Comparison of ENCODE assay signal across 8 cellular contexts in the genomic region with DNA sequence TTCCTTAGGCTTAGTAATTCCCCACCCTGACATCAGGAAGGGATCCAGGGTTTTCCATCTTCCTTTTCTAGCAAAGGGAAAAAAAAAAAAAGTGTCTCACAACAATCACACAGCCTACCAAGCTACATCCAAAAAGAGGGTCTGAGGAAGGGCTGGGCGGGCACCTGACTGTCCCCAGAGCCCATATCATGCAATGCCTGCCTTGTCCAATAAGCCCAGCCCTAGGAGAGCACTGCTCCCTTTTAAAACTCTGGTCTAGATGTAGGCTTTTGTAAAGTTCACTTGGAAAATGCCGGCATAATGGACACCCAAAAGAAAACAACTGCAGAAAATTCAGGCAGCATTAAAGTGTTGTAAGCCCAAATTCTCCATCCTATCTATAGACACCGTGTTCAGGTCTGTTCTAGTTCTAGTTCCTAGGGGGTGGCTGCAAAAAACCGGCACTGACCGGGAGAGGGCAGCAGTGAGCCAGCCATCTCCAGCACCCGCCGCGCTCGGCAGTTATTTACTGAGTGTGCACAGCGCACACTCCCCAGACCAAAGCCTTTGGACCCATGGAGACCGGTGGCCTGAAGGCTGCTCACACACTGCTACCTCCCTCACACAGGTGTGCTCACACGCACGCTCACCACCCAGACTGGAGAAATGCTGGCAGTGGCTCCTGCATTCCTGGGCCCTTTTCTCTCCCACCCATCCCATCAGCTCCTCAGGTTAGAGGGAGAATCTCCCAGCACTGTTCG. TPM values are rescaled to one million over a fixed set of nuclear protein-coding genes. Genes with fewer than 3 reads are reported as not detected.
DNase-seq lines count a peak whose midpoint lies in the region; ATAC-seq and TF ChIP-seq lines count a peak whose summit lies in the region.

No MANE protein-coding gene starts in this region.

- H3K4me1 Mint-ChIP-seq in activated CD4-positive, alpha-beta memory T cell treated with anti-CD3 and anti-CD28 coated beads, Interleukin-2, amount 10 ng/mL, durations not matched to agents 7 days and 5 days, result peaks cover 21% of the 10 kb centered on the region
- H3K4me1 Mint-ChIP-seq in memory B cell, result peaks cover 13% of the 10 kb centered on the region

- no peaks in the 10 kb centered on the region for H3K36me3 Mint-ChIP-seq in activated CD4-positive, alpha-beta memory T cell treated with anti-CD3 and anti-CD28 coated beads, Interleukin-2, amount 10 ng/mL, durations not matched to agents 7 days and 5 days (ENCODE audit: low read depth)
- H3K36me3 Mint-ChIP-seq in memory B cell, result peaks cover 4% of the 10 kb centered on the region

- POLR2A ChIA-PET in activated CD4-positive, alpha-beta memory T cell treated with anti-CD3 and anti-CD28 coated beads, Interleukin-2, amount 10 ng/mL, durations not matched to agents 7 days and 5 days (lab: Charles Lee), result interaction anchor here (1.4 to 1.5 kb wide), 2 partner anchors 15 kb away, joined by 3 to 5 read pairs; no protein-coding TSS in a partner anchor

- H3K9me3 Mint-ChIP-seq in activated CD4-positive, alpha-beta memory T cell treated with anti-CD3 and anti-CD28 coated beads, Interleukin-2, amount 10 ng/mL, durations not matched to agents 7 days and 5 days, result no peaks in the 10 kb centered on the region
- no peaks in the 10 kb centered on the region for H3K9me3 Mint-ChIP-seq in memory B cell

- no peak for DNase-seq in AG09309 (ENCODE audit: low read depth)
- DNase-seq in NCI-H82 treated with DMSO at 0.1 percent for 48 hours (lab: John Stamatoyannopoulos, UW; ENCODE audit: unreplicated experiment), result peak; percentile 54
- DNase-seq in activated CD4-positive, alpha-beta memory T cell treated with anti-CD3 and anti-CD28 coated beads, Interleukin-2, amount 10 ng/mL, durations not matched to agents 7 days and 5 days, result peak; percentile 84
- DNase-seq in ecto neural progenitor cell (ENCODE audit: low spot score), result peak; percentile 79
- DNase-seq in memory B cell (ENCODE audit: low spot score in 2 of 2), result peak; percentile 80
- DNase-seq in stimulated activated CD8-positive, alpha-beta memory T cell treated with anti-CD3 and anti-CD28 coated beads, Interleukin-15, amount 100 ng/mL, for 1 hour (ENCODE audit: low read depth), result peak; percentile 75

- CTCF ChIA-PET in activated CD4-positive, alpha-beta memory T cell treated with anti-CD3 and anti-CD28 coated beads, Interleukin-2, amount 10 ng/mL, durations not matched to agents 7 days and 5 days (lab: Charles Lee), result interaction anchor here (0.9 to 2.1 kb wide), 8 partner anchors 9 to 582 kb away, joined by 3 to 13 read pairs (median 5); no protein-coding TSS in a partner anchor

- no peak overlapping the region for H3K27ac Mint-ChIP-seq in activated CD4-positive, alpha-beta memory T cell treated with anti-CD3 and anti-CD28 coated beads, Interleukin-2, amount 10 ng/mL, durations not matched to agents 7 days and 5 days
- H3K27ac Mint-ChIP-seq in memory B cell, result no peak overlapping the region

- peak; percentile 82 for ATAC-seq in GM18868 (IDR thresholded peaks at IDR 0.05; ENCODE audit: unreplicated experiment)
- ATAC-seq in HG03442 (IDR thresholded peaks at IDR 0.05; ENCODE audit: unreplicated experiment), result peak; percentile 85
- peak; percentile 95 for ATAC-seq in memory B cell (ENCODE audit: low read depth)

- H3K4me3 Mint-ChIP-seq in activated CD4-positive, alpha-beta memory T cell treated with anti-CD3 and anti-CD28 coated beads, Interleukin-2, amount 10 ng/mL, durations not matched to agents 7 days and 5 days, result no peak overlapping the region
- H3K4me3 Mint-ChIP-seq in memory B cell, result no peak overlapping the region

- no peaks in the 10 kb centered on the region for H3K27me3 Mint-ChIP-seq in activated CD4-positive, alpha-beta memory T cell treated with anti-CD3 and anti-CD28 coated beads, Interleukin-2, amount 10 ng/mL, durations not matched to agents 7 days and 5 days
- H3K27me3 Mint-ChIP-seq in memory B cell, result no peaks in the 10 kb centered on the region

- H3K4me3 ChIP-seq in AG09309 (ENCODE audit: control insufficient read depth, low read depth, low read length), result no peak overlapping the region

- TF ChIP-seq CTCF in AG09309 (IDR thresholded peaks at IDR 0.05; ENCODE audit: control insufficient read depth, insufficient read depth, low read depth, low read length, missing control alignments), result peak; percentile 95

RNA-seq across cellular contexts. Expression of gene PODXL, which starts 48.7 kb away (rescaled TPM):
- total RNA-seq in activated CD4-positive, alpha-beta memory T cell treated with anti-CD3 and anti-CD28 coated beads, Interleukin-2, amount 10 ng/mL, durations not matched to agents 7 days and 5 days, result 1 to 10 TPM; 1.6 TPM
